ENCODE assay signal across 1 cellular context in genomic region chr11:77377734-77378133, GRCh38.
TF ChIP-seq lines count a peak whose summit lies in the region.

No MANE protein-coding gene starts in this region.

TF ChIP-seq in GM23338, 12 proteins besides CTCF, POLR2A, EP300 and RAD21 (continued from another document):
- no peak for TF ChIP-seq EZH2 (IDR thresholded peaks at IDR 0.05; ENCODE audit: low read depth, unreplicated experiment)
- no peak for TF ChIP-seq JUNB (IDR thresholded peaks at IDR 0.05; ENCODE audit: unreplicated experiment)
- no peak for TF ChIP-seq EZH2phosphoT487 (IDR thresholded peaks at IDR 0.05; ENCODE audit: unreplicated experiment)
- TF ChIP-seq POLR2AphosphoS5 (IDR thresholded peaks at IDR 0.05; ENCODE audit: low read depth) = no peak
- no peak for TF ChIP-seq ETS1 (IDR thresholded peaks at IDR 0.05)
- no peak for TF ChIP-seq STAT1 (IDR thresholded peaks at IDR 0.05; ENCODE audit: unreplicated experiment)
- no peak for TF ChIP-seq ZNF114 (CRISPR knock-in tag; IDR thresholded peaks at IDR 0.05)
- no peak for TF ChIP-seq ZNF462 (CRISPR knock-in tag; IDR thresholded peaks at IDR 0.05)
